1 cellular context compared by ENCODE assay signal in the genomic region with DNA sequence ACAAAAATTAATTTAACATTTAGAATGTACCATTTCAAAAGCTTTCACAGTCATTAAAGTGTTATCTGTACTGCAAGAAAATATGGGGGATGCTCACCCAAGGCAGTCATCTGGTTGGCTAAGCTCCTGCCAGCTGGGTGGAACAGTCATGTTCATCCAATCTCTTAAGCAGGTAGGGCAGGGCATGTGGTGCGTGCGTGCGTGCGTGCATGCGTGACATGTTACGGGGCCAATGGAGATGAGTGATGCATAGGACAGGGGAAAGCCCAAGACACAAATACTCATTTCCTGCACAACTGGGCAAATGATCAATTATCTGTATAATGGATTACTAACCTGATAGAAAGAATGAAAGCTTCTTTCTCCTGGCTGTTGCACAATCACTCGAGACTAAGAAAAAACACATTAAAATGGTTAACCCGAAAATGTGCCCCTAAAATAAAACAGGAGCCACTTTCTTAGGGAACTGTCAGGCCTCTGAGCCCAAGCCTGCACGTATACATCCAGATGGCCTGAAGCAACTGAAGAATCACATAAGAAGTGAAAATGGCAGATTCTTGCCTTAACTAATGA.
TF ChIP-seq lines count a peak whose summit lies in the region.

No MANE protein-coding gene starts in this region.

TF ChIP-seq in endothelial cell of umbilical vein, 7 proteins besides CTCF, POLR2A, EP300 and RAD21:
- TF ChIP-seq FOS (IDR thresholded peaks at IDR 0.05; ENCODE audit: borderline replicate concordance, insufficient read depth, low read length): no peak
- TF ChIP-seq GATA2 (IDR thresholded peaks at IDR 0.05; ENCODE audit: insufficient read depth, insufficient read length, low read depth, low read length): no peak
- TF ChIP-seq JUN (IDR thresholded peaks at IDR 0.05; ENCODE audit: borderline replicate concordance, insufficient read depth, insufficient read length, low read depth): no peak
- TF ChIP-seq MYC (IDR thresholded peaks at IDR 0.05; ENCODE audit: low read depth, low read length): no peak
- TF ChIP-seq MAX (IDR thresholded peaks at IDR 0.05; ENCODE audit: insufficient read depth, insufficient read length): no peak
- TF ChIP-seq EZH2 (IDR thresholded peaks at IDR 0.05; ENCODE audit: borderline replicate concordance, low read depth, low read length, severe bottlenecking): no peak
- no peak for TF ChIP-seq POLR2AphosphoS5 (IDR thresholded peaks at IDR 0.05; ENCODE audit: insufficient read depth, low read depth, low read length)
